Comparison of ENCODE assay signal across 28 cellular contexts in the genomic region with DNA sequence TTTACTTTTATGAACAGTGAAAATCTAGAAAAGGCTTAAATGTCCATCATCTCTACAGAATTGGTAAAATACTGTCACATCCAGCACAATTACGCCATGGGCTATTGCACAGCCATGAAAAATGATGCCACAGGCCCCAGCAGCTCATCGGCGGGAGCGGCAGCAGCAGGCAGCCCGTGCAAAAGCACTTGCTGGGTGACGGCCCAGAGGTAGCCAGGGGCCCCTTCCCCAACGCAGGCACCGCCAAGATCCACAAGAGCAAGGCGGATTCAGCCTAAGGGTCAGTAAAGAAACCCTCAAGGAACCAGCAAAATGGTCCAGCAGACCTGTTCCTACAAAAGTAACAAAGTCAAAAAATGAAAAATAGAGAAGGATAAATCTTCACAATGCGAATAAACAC.
"Had no signal": no experiment of that assay in that cellular context is flagged by ENCODE, and none has a peak within 500 bp of the region (broad histone marks: within the 10 kb centered on the region; RNA-seq: fewer than 3 reads in every experiment).

No MANE protein-coding gene starts in this region.

- DNase-seq: stimulated activated CD4-positive, alpha-beta T cell treated with anti-CD3 and anti-CD28 coated beads, Interleukin-2, amount 100 ng/mL, for 48 hours; stimulated activated CD4-positive, alpha-beta T cell treated with anti-CD3 and anti-CD28 coated beads, Interleukin-4, amount 100 ng/mL, for 1 hour; stimulated activated CD4-positive, alpha-beta T cell treated with anti-CD3 and anti-CD28 coated beads, Interleukin-4, amount 100 ng/mL, for 24 hours; stimulated activated CD4-positive, alpha-beta T cell treated with anti-CD3 and anti-CD28 coated beads, Interleukin-4, amount 100 ng/mL, for 4 hours; stimulated activated CD8-positive, alpha-beta memory T cell treated with anti-CD3 and anti-CD28 coated beads, Interleukin-4, amount 100 ng/mL, for 48 hours; stimulated activated naive B cell treated with anti-CD40 and anti-IgM and Interleukin-4, amounts not matched to agents 10 μg/mL and 1 μg/mL and 100 μg/mL, for 72 hours; stimulated activated naive CD4-positive, alpha-beta T cell; stimulated activated naive CD4-positive, alpha-beta T cell treated with Interleukin-2 at 50 U/mL for 16 hours; stimulated activated naive CD8-positive, alpha-beta T cell treated with anti-CD3 and anti-CD28 coated beads, Interleukin-15, amount 100 ng/mL, for 72 hours; stimulated activated naive CD8-positive, alpha-beta T cell treated with anti-CD3 and anti-CD28 coated beads, Interleukin-15, Interleukin-2, amounts not matched to agents 100 U/mL and 50 U/mL, for 24 hours; stomach; substantia nigra; testis; thyroid gland; tibial artery; transverse colon; trophoblast cell; upper lobe of right lung; uterus had no signal

- H3K9me3 ChIP-seq: stomach, suprapubic skin, testis, thoracic aorta, thyroid gland, tibial artery, tibial nerve, transverse colon, upper lobe of left lung, upper lobe of right lung, uterus, vagina had no signal

- H3K4me3 Mint-ChIP-seq: stimulated activated effector memory CD8-positive, alpha-beta T cell treated with anti-CD3 and anti-CD28 coated beads, Interleukin-12 subunit alpha, Interleukin-12 subunit beta, amount 100 ng/mL, for 72 hours; stimulated activated memory B cell treated with anti-CD40 and anti-IgM and Interleukin-4, amounts not matched to agents 10 μg/mL and 1 μg/mL and 100 μg/mL, for 72 hours; stimulated activated naive B cell treated with anti-CD40 and anti-IgM and Interleukin-4, amounts not matched to agents 10 μg/mL and 1 μg/mL and 100 μg/mL, for 72 hours; stimulated activated naive CD8-positive, alpha-beta T cell treated with anti-CD3 and anti-CD28 coated beads, Interleukin-15, amount 100 ng/mL, for 72 hours; stimulated activated naive CD8-positive, alpha-beta T cell treated with anti-CD3 and anti-CD28 coated beads, Interleukin-15, Interleukin-2, amounts not matched to agents 100 ng/mL and 50 ng/mL, for 24 hours; type B pancreatic cell had no signal

- H3K4me1 Mint-ChIP-seq: stimulated activated effector memory CD8-positive, alpha-beta T cell treated with anti-CD3 and anti-CD28 coated beads, Interleukin-12 subunit alpha, Interleukin-12 subunit beta, amount 100 ng/mL, for 72 hours; stimulated activated memory B cell treated with anti-CD40 and anti-IgM and Interleukin-4, amounts not matched to agents 10 μg/mL and 1 μg/mL and 100 μg/mL, for 72 hours; stimulated activated naive B cell treated with anti-CD40 and anti-IgM and Interleukin-4, amounts not matched to agents 10 μg/mL and 1 μg/mL and 100 μg/mL, for 72 hours; stimulated activated naive CD8-positive, alpha-beta T cell treated with anti-CD3 and anti-CD28 coated beads, Interleukin-15, amount 100 ng/mL, for 72 hours had no signal

- H3K36me3 ChIP-seq: stomach, suprapubic skin, thoracic aorta, thyroid gland, tibial artery, tibial nerve, transverse colon, upper lobe of left lung, upper lobe of right lung, uterus, vagina had no signal

- H3K9me3 Mint-ChIP-seq: stimulated activated effector memory CD8-positive, alpha-beta T cell treated with anti-CD3 and anti-CD28 coated beads, Interleukin-12 subunit alpha, Interleukin-12 subunit beta, amount 100 ng/mL, for 72 hours; stimulated activated memory B cell treated with anti-CD40 and anti-IgM and Interleukin-4, amounts not matched to agents 10 μg/mL and 1 μg/mL and 100 μg/mL, for 72 hours; stimulated activated naive B cell treated with anti-CD40 and anti-IgM and Interleukin-4, amounts not matched to agents 10 μg/mL and 1 μg/mL and 100 μg/mL, for 72 hours; stimulated activated naive CD8-positive, alpha-beta T cell treated with anti-CD3 and anti-CD28 coated beads, Interleukin-15, Interleukin-2, amounts not matched to agents 100 ng/mL and 50 ng/mL, for 24 hours; type B pancreatic cell had no signal

- ATAC-seq: stimulated activated effector memory CD8-positive, alpha-beta T cell treated with anti-CD3 and anti-CD28 coated beads, Interleukin-12 subunit alpha, Interleukin-12 subunit beta, amount 100 ng/mL, for 72 hours; stimulated activated memory B cell treated with anti-CD40 and anti-IgM and Interleukin-4, amounts not matched to agents 10 μg/mL and 1 μg/mL and 100 μg/mL, for 72 hours; stimulated activated naive B cell treated with anti-CD40 and anti-IgM and Interleukin-4, amounts not matched to agents 10 μg/mL and 1 μg/mL and 100 μg/mL, for 72 hours; stimulated activated naive CD8-positive, alpha-beta T cell treated with anti-CD3 and anti-CD28 coated beads, Interleukin-15, amount 100 ng/mL, for 72 hours; stimulated activated naive CD8-positive, alpha-beta T cell treated with anti-CD3 and anti-CD28 coated beads, Interleukin-15, Interleukin-2, amounts not matched to agents 100 U/mL and 50 U/mL, for 24 hours; upper lobe of right lung had no signal

- H3K27me3 Mint-ChIP-seq: stimulated activated memory B cell treated with anti-CD40 and anti-IgM and Interleukin-4, amounts not matched to agents 10 μg/mL and 1 μg/mL and 100 μg/mL, for 72 hours; type B pancreatic cell had no signal

- H3K4me1 ChIP-seq: stomach, suprapubic skin, testis, thyroid gland, tibial artery, tibial nerve, transverse colon, upper lobe of left lung, upper lobe of right lung, uterus, vagina had no signal

- H3K27me3 ChIP-seq: stomach, testis, thyroid gland, tibial artery, tibial nerve, transverse colon, upper lobe of left lung, upper lobe of right lung, uterus, vagina had no signal

- H3K27ac Mint-ChIP-seq: stimulated activated effector memory CD8-positive, alpha-beta T cell treated with anti-CD3 and anti-CD28 coated beads, Interleukin-12 subunit alpha, Interleukin-12 subunit beta, amount 100 ng/mL, for 72 hours; stimulated activated memory B cell treated with anti-CD40 and anti-IgM and Interleukin-4, amounts not matched to agents 10 μg/mL and 1 μg/mL and 100 μg/mL, for 72 hours; stimulated activated naive B cell treated with anti-CD40 and anti-IgM and Interleukin-4, amounts not matched to agents 10 μg/mL and 1 μg/mL and 100 μg/mL, for 72 hours; stimulated activated naive CD8-positive, alpha-beta T cell treated with anti-CD3 and anti-CD28 coated beads, Interleukin-15, Interleukin-2, amounts not matched to agents 100 ng/mL and 50 ng/mL, for 24 hours; type B pancreatic cell had no signal

- H3K27ac ChIP-seq: stomach, suprapubic skin, testis, thoracic aorta, thyroid gland, tibial artery, tibial nerve, transverse colon, upper lobe of left lung, upper lobe of right lung, uterus, vagina had no signal

- H3K4me3 ChIP-seq: stomach, suprapubic skin, testis, thoracic aorta, thyroid gland, tibial artery, tibial nerve, transverse colon, upper lobe of left lung, upper lobe of right lung, uterus, vagina had no signal

- H3K36me3 Mint-ChIP-seq: stimulated activated effector memory CD8-positive, alpha-beta T cell treated with anti-CD3 and anti-CD28 coated beads, Interleukin-12 subunit alpha, Interleukin-12 subunit beta, amount 100 ng/mL, for 72 hours; stimulated activated memory B cell treated with anti-CD40 and anti-IgM and Interleukin-4, amounts not matched to agents 10 μg/mL and 1 μg/mL and 100 μg/mL, for 72 hours; stimulated activated naive B cell treated with anti-CD40 and anti-IgM and Interleukin-4, amounts not matched to agents 10 μg/mL and 1 μg/mL and 100 μg/mL, for 72 hours; type B pancreatic cell had no signal
